Comparison of ENCODE assay signal across 1 cellular context in the genomic region with DNA sequence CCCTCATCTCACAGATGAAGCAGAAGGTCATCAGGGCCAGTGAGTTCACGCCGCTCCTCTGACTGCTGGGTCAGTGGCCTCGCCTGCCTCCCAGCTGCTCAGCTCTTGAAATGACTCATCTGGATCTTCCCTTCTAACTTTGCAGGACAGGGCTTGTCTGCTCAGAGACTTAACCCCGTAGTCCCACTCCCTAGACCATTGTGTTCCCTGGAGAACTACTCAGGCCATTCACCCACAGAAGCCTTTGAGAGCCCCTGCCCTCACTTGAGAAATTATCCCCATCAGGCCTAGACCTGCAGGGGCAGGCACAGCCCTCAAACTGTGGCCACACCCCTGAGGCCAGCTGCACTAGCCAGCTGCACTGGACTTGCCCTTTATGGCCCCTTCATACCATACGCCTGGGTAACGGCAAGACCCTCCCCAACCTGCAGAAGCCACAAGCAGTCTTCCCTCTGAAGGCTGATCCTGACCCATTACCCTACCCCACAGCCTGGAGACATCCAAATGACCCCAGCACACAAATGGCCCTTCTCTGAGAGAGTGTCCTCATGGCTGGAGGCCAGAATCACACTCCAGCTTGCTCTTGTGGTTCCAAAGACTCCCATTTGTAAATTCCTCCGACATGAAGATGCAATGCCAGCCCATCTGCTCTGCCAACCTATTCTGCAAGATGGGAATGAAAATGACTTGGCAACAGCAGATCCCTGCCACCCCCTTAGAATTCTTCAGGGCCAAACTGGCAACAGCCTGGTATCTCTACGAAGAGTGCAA.
TF ChIP-seq lines count a peak whose summit lies in the region.

No MANE protein-coding gene starts in this region.

TF ChIP-seq in GM12878, 131 proteins besides CTCF, POLR2A, EP300 and RAD21 (continued from another document and continues in another):
- TF ChIP-seq, protein P1, sequence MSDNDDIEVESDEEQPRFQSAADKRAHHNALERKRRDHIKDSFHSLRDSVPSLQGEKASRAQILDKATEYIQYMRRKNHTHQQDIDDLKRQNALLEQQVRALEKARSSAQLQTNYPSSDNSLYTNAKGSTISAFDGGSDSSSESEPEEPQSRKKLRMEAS (IDR thresholded peaks at IDR 0.05; ENCODE audit: low read depth, low read length), result no peak
- TF ChIP-seq EZH2 (IDR thresholded peaks at IDR 0.05; ENCODE audit: borderline replicate concordance, control insufficient read depth, low read depth, low read length) (no peak), KLF5 (IDR thresholded peaks at IDR 0.05; ENCODE audit: partially characterized antibody) (no peak), SMC3 (IDR thresholded peaks at IDR 0.05; ENCODE audit: borderline replicate concordance, low read length) (peak; percentile 18; the same call in 1 of the 2 replicates), CEBPB (IDR thresholded peaks at IDR 0.05; ENCODE audit: borderline replicate concordance in 1 of 2, low read depth in 2 of 2, low read length in 2 of 2) (no peak), ASH2L (IDR thresholded peaks at IDR 0.05; ENCODE audit: borderline replicate concordance, low read depth) (no peak), IKZF1 (conservative IDR thresholded peaks at IDR 0.05) (peak; percentile 92), HDGF (IDR thresholded peaks at IDR 0.05) (no peak), MEF2B (IDR thresholded peaks at IDR 0.05; ENCODE audit: partially characterized antibody, poor library complexity, severe bottlenecking) (peak; percentile 89), SP1 (IDR thresholded peaks at IDR 0.05; ENCODE audit: low read depth, low read length) (peak; percentile 46), ZNF207 (IDR thresholded peaks at IDR 0.05; ENCODE audit: borderline replicate concordance) (no peak), HDAC2 (IDR thresholded peaks at IDR 0.05) (no peak), DPF2 (IDR thresholded peaks at IDR 0.05) (peak; percentile 88), KDM1A (IDR thresholded peaks at IDR 0.05; ENCODE audit: borderline replicate concordance) (no peak), RELA (IDR thresholded peaks at IDR 0.05; ENCODE audit: borderline replicate concordance, partially characterized antibody) (no peak), NFIC (IDR thresholded peaks at IDR 0.05; ENCODE audit: low read depth, low read length) (peak; percentile 79), FOXM1 (IDR thresholded peaks at IDR 0.05; ENCODE audit: low read depth, low read length) (peak; percentile 64; the same call in 1 of the 2 replicates), MTA2 (IDR thresholded peaks at IDR 0.05; ENCODE audit: low read depth) (0 out of 2 replicates have a peak, but pooled peaks have one; percentile 41), SRF (IDR thresholded peaks at IDR 0.05; ENCODE audit: low read depth in 2 of 2, low read length in 2 of 2) (no peak), ETV6 (conservative IDR thresholded peaks at IDR 0.05 in 1 of 2, IDR thresholded peaks at IDR 0.05 in 1 of 2; ENCODE audit: borderline replicate concordance in 1 of 2, low read depth in 1 of 2) (peak in 1 of 2 experiments; percentile 51; a peak in 1 of 4 replicates), PAX8 (IDR thresholded peaks at IDR 0.05) (no peak), SMARCA5 (IDR thresholded peaks at IDR 0.05) (0 out of 2 replicates have a peak, but pooled peaks have one; percentile 33), SIN3A (IDR thresholded peaks at IDR 0.05; ENCODE audit: low read depth, low read length) (no peak), MXI1 (IDR thresholded peaks at IDR 0.05; ENCODE audit: low read depth, low read length) (peak; percentile 44; the same call in 1 of the 2 replicates)
- TF ChIP-seq, protein P2, sequence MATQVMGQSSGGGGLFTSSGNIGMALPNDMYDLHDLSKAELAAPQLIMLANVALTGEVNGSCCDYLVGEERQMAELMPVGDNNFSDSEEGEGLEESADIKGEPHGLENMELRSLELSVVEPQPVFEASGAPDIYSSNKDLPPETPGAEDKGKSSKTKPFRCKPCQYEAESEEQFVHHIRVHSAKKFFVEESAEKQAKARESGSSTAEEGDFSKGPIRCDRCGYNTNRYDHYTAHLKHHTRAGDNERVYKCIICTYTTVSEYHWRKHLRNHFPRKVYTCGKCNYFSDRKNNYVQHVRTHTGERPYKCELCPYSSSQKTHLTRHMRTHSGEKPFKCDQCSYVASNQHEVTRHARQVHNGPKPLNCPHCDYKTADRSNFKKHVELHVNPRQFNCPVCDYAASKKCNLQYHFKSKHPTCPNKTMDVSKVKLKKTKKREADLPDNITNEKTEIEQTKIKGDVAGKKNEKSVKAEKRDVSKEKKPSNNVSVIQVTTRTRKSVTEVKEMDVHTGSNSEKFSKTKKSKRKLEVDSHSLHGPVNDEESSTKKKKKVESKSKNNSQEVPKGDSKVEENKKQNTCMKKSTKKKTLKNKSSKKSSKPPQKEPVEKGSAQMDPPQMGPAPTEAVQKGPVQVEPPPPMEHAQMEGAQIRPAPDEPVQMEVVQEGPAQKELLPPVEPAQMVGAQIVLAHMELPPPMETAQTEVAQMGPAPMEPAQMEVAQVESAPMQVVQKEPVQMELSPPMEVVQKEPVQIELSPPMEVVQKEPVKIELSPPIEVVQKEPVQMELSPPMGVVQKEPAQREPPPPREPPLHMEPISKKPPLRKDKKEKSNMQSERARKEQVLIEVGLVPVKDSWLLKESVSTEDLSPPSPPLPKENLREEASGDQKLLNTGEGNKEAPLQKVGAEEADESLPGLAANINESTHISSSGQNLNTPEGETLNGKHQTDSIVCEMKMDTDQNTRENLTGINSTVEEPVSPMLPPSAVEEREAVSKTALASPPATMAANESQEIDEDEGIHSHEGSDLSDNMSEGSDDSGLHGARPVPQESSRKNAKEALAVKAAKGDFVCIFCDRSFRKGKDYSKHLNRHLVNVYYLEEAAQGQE (IDR thresholded peaks at IDR 0.05; ENCODE audit: low read depth, low read length), result no peak
- TF ChIP-seq, protein P3, sequence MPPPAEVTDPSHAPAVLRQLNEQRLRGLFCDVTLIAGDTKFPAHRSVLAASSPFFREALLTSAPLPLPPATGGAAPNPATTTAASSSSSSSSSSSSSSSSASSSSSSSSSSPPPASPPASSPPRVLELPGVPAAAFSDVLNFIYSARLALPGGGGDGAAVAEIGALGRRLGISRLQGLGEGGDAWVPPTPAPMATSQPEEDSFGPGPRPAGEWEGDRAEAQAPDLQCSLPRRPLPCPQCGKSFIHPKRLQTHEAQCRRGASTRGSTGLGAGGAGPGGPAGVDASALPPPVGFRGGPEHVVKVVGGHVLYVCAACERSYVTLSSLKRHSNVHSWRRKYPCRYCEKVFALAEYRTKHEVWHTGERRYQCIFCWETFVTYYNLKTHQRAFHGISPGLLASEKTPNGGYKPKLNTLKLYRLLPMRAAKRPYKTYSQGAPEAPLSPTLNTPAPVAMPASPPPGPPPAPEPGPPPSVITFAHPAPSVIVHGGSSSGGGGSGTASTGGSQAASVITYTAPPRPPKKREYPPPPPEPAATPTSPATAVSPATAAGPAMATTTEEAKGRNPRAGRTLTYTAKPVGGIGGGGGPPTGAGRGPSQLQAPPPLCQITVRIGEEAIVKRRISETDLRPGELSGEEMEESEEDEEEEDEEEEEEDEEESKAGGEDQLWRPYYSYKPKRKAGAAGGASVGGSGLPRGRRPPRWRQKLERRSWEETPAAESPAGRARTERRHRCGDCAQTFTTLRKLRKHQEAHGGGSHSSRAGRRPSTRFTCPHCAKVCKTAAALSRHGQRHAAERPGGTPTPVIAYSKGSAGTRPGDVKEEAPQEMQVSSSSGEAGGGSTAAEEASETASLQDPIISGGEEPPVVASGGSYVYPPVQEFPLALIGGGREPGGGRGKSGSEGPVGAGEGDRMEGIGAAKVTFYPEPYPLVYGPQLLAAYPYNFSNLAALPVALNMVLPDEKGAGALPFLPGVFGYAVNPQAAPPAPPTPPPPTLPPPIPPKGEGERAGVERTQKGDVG (CRISPR knock-in tag; IDR thresholded peaks at IDR 0.05), result no peak
- TF ChIP-seq, protein P4, sequence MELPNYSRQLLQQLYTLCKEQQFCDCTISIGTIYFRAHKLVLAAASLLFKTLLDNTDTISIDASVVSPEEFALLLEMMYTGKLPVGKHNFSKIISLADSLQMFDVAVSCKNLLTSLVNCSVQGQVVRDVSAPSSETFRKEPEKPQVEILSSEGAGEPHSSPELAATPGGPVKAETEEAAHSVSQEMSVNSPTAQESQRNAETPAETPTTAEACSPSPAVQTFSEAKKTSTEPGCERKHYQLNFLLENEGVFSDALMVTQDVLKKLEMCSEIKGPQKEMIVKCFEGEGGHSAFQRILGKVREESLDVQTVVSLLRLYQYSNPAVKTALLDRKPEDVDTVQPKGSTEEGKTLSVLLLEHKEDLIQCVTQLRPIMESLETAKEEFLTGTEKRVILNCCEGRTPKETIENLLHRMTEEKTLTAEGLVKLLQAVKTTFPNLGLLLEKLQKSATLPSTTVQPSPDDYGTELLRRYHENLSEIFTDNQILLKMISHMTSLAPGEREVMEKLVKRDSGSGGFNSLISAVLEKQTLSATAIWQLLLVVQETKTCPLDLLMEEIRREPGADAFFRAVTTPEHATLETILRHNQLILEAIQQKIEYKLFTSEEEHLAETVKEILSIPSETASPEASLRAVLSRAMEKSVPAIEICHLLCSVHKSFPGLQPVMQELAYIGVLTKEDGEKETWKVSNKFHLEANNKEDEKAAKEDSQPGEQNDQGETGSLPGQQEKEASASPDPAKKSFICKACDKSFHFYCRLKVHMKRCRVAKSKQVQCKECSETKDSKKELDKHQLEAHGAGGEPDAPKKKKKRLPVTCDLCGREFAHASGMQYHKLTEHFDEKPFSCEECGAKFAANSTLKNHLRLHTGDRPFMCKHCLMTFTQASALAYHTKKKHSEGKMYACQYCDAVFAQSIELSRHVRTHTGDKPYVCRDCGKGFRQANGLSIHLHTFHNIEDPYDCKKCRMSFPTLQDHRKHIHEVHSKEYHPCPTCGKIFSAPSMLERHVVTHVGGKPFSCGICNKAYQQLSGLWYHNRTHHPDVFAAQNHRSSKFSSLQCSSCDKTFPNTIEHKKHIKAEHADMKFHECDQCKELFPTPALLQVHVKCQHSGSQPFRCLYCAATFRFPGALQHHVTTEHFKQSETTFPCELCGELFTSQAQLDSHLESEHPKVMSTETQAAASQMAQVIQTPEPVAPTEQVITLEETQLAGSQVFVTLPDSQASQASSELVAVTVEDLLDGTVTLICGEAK (IDR thresholded peaks at IDR 0.05; ENCODE audit: borderline replicate concordance), result no peak
- TF ChIP-seq, protein P5, sequence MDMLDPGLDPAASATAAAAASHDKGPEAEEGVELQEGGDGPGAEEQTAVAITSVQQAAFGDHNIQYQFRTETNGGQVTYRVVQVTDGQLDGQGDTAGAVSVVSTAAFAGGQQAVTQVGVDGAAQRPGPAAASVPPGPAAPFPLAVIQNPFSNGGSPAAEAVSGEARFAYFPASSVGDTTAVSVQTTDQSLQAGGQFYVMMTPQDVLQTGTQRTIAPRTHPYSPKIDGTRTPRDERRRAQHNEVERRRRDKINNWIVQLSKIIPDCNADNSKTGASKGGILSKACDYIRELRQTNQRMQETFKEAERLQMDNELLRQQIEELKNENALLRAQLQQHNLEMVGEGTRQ (IDR thresholded peaks at IDR 0.05; ENCODE audit: borderline replicate concordance, low read depth, low read length), result no peak
- TF ChIP-seq, protein P6, sequence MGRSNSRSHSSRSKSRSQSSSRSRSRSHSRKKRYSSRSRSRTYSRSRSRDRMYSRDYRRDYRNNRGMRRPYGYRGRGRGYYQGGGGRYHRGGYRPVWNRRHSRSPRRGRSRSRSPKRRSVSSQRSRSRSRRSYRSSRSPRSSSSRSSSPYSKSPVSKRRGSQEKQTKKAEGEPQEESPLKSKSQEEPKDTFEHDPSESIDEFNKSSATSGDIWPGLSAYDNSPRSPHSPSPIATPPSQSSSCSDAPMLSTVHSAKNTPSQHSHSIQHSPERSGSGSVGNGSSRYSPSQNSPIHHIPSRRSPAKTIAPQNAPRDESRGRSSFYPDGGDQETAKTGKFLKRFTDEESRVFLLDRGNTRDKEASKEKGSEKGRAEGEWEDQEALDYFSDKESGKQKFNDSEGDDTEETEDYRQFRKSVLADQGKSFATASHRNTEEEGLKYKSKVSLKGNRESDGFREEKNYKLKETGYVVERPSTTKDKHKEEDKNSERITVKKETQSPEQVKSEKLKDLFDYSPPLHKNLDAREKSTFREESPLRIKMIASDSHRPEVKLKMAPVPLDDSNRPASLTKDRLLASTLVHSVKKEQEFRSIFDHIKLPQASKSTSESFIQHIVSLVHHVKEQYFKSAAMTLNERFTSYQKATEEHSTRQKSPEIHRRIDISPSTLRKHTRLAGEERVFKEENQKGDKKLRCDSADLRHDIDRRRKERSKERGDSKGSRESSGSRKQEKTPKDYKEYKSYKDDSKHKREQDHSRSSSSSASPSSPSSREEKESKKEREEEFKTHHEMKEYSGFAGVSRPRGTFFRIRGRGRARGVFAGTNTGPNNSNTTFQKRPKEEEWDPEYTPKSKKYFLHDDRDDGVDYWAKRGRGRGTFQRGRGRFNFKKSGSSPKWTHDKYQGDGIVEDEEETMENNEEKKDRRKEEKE (IDR thresholded peaks at IDR 0.05), result no peak
- TF ChIP-seq, protein P7, sequence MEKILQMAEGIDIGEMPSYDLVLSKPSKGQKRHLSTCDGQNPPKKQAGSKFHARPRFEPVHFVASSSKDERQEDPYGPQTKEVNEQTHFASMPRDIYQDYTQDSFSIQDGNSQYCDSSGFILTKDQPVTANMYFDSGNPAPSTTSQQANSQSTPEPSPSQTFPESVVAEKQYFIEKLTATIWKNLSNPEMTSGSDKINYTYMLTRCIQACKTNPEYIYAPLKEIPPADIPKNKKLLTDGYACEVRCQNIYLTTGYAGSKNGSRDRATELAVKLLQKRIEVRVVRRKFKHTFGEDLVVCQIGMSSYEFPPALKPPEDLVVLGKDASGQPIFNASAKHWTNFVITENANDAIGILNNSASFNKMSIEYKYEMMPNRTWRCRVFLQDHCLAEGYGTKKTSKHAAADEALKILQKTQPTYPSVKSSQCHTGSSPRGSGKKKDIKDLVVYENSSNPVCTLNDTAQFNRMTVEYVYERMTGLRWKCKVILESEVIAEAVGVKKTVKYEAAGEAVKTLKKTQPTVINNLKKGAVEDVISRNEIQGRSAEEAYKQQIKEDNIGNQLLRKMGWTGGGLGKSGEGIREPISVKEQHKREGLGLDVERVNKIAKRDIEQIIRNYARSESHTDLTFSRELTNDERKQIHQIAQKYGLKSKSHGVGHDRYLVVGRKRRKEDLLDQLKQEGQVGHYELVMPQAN (conservative IDR thresholded peaks at IDR 0.05), result no peak
- TF ChIP-seq, protein P8, sequence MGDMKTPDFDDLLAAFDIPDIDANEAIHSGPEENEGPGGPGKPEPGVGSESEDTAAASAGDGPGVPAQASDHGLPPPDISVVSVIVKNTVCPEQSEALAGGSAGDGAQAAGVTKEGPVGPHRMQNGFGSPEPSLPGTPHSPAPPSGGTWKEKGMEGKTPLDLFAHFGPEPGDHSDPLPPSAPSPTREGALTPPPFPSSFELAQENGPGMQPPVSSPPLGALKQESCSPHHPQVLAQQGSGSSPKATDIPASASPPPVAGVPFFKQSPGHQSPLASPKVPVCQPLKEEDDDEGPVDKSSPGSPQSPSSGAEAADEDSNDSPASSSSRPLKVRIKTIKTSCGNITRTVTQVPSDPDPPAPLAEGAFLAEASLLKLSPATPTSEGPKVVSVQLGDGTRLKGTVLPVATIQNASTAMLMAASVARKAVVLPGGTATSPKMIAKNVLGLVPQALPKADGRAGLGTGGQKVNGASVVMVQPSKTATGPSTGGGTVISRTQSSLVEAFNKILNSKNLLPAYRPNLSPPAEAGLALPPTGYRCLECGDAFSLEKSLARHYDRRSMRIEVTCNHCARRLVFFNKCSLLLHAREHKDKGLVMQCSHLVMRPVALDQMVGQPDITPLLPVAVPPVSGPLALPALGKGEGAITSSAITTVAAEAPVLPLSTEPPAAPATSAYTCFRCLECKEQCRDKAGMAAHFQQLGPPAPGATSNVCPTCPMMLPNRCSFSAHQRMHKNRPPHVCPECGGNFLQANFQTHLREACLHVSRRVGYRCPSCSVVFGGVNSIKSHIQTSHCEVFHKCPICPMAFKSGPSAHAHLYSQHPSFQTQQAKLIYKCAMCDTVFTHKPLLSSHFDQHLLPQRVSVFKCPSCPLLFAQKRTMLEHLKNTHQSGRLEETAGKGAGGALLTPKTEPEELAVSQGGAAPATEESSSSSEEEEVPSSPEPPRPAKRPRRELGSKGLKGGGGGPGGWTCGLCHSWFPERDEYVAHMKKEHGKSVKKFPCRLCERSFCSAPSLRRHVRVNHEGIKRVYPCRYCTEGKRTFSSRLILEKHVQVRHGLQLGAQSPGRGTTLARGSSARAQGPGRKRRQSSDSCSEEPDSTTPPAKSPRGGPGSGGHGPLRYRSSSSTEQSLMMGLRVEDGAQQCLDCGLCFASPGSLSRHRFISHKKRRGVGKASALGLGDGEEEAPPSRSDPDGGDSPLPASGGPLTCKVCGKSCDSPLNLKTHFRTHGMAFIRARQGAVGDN (IDR thresholded peaks at IDR 0.05), result peak; percentile 56
